In the genomic region with DNA sequence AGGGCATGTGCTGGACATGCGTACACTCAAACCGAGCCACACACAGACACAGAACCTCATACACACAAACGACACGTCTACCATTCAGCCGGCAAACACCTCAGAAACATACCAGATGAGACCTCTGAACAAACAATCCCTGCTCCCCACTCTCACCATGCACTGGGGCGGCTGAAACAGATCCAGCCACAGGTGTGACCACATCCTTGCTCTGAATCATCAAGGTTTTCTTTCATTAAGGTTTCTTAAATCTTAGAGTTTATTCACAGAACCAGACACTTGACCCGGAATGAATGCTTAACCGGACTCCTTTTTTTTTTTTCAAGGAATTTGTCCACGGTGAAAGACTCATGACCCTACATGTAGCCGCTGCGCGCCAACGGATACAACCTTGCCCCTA, we compare ENCODE assay signal across 18 cellular contexts. TPM values are rescaled to one million over a fixed set of nuclear protein-coding genes. Genes with fewer than 3 reads are reported as not detected.
A peak's percentile ranks its signal among the peaks of the same experiment; 100 is the strongest.
DNase-seq lines count a peak whose midpoint lies in the region; ATAC-seq, FAIRE-seq and TF ChIP-seq lines count a peak whose summit lies in the region.
"Had no signal": no experiment of that assay in that cellular context is flagged by ENCODE, and none has a peak within 500 bp of the region (broad histone marks: within the 10 kb centered on the region; RNA-seq: fewer than 3 reads in every experiment).

No MANE protein-coding gene starts in this region.

- in situ Hi-C loops in GM12878 (cut with MboI) (no loop called here), GM23248 (cut with MboI) (no loop called here)

- H3K27ac ChIP-seq in GM12878 (ENCODE audit: control insufficient read depth, insufficient read depth) (no peak overlapping the region), GM23248 (no peak overlapping the region)
- H3K27ac ChIP-seq: body of pancreas, ovary had no signal

- no peak overlapping the region for H3K27ac Mint-ChIP-seq in stimulated activated naive CD8-positive, alpha-beta T cell treated with anti-CD3 and anti-CD28 coated beads, Interleukin-15, amount 100 ng/mL, for 72 hours
- H3K27ac Mint-ChIP-seq: stimulated activated memory B cell treated with anti-CD40 and anti-IgM and Interleukin-4, amounts not matched to agents 10 μg/mL and 1 μg/mL and 100 μg/mL, for 72 hours had no signal

- no peaks in the 10 kb centered on the region for H3F3A ChIP-seq in GM23248 (ENCODE audit: insufficient read depth)

- H3K27me3 Mint-ChIP-seq in stimulated activated naive CD8-positive, alpha-beta T cell treated with anti-CD3 and anti-CD28 coated beads, Interleukin-15, amount 100 ng/mL, for 72 hours = peaks cover 29% of the 10 kb centered on the region
- H3K27me3 Mint-ChIP-seq: stimulated activated memory B cell treated with anti-CD40 and anti-IgM and Interleukin-4, amounts not matched to agents 10 μg/mL and 1 μg/mL and 100 μg/mL, for 72 hours had no signal

- intact Hi-C loops in GM12878 (cut with micrococcal nuclease; ENCODE audit: unreplicated experiment) = no loop called here

- H3K4me1 ChIP-seq in GM12878 (ENCODE audit: control insufficient read depth, insufficient read depth, low read length) = peaks cover 3% of the 10 kb centered on the region; the same call in 1 of the 2 replicates
- H3K4me1 ChIP-seq in GM23248 (ENCODE audit: insufficient read depth) = no peaks in the 10 kb centered on the region
- H3K4me1 ChIP-seq: body of pancreas had no signal

- ATAC-seq in GM12878 (peak; percentile 53), GM21390 (IDR thresholded peaks at IDR 0.05; ENCODE audit: unreplicated experiment) (no peak)
- peak; percentile 99 for ATAC-seq in stimulated activated naive CD8-positive, alpha-beta T cell treated with anti-CD3 and anti-CD28 coated beads, Interleukin-15, amount 100 ng/mL, for 72 hours
- ATAC-seq: body of pancreas; PC-3; stimulated activated memory B cell treated with anti-CD40 and anti-IgM and Interleukin-4, amounts not matched to agents 10 μg/mL and 1 μg/mL and 100 μg/mL, for 72 hours had no signal

- H3K4me2 ChIP-seq in GM12878 (ENCODE audit: control insufficient read depth, insufficient read depth) (no peak overlapping the region), GM23248 (ENCODE audit: unreplicated experiment) (no peak overlapping the region)

- no peak for TF ChIP-seq RAD21 in GM12878 (IDR thresholded peaks at IDR 0.05; ENCODE audit: insufficient read depth, low read depth, low read length)

- H2AFZ ChIP-seq in GM12878 (ENCODE audit: control insufficient read depth, low read depth, low read length) (no peak overlapping the region), GM23248 (no peak overlapping the region)

- DNase-seq in stimulated activated CD4-positive, alpha-beta T cell treated with anti-CD3 and anti-CD28 coated beads, Interleukin-4, amount 100 ng/mL, for 48 hours (ENCODE audit: low read depth in 2 of 2) = peak; percentile 9 to 14
- no peak for DNase-seq in stimulated activated CD4-positive, alpha-beta T cell treated with anti-CD3 and anti-CD28 coated beads, Interleukin-4, amount 100 ng/mL, for 1 hour
- peak; percentile 35 for DNase-seq in activated CD8-positive, alpha-beta memory T cell treated with anti-CD3 and anti-CD28 coated beads, Interleukin-2, amount 50 U/mL, for 4 hours
- no peak for DNase-seq in GM12878 (ENCODE audit: low read depth, low spot score)
- DNase-seq in stimulated activated naive CD8-positive, alpha-beta T cell treated with anti-CD3 and anti-CD28 coated beads, Interleukin-15, amount 100 ng/mL, for 72 hours = peak; percentile 63 to 78
- DNase-seq in GM23248 = no peak
- no peak for DNase-seq in GM19239 (ENCODE audit: insufficient read length, low spot score)
- DNase-seq: activated CD4-positive, CD25-positive, alpha-beta regulatory T cell treated with anti-CD3 and anti-CD28 coated beads, Interleukin-2, amount 50 U/mL, for 72 hours; body of pancreas; DMS53; effector CD8-positive, alpha-beta T cell; mesendoderm; NCI-H1048; ovary; PC-3; small intestine had no signal

- H3K9me3 ChIP-seq in GM12878 (replicated peaks; ENCODE audit: control insufficient read depth, insufficient read depth, low read length) (no peaks in the 10 kb centered on the region; the same call in 2 of the 3 replicates), GM23248 (ENCODE audit: low read depth) (no peaks in the 10 kb centered on the region)
- H3K9me3 ChIP-seq: body of pancreas, ovary had no signal

- H3K9me3 Mint-ChIP-seq in stimulated activated naive CD8-positive, alpha-beta T cell treated with anti-CD3 and anti-CD28 coated beads, Interleukin-15, amount 100 ng/mL, for 72 hours = no peaks in the 10 kb centered on the region
- H3K9me3 Mint-ChIP-seq: stimulated activated memory B cell treated with anti-CD40 and anti-IgM and Interleukin-4, amounts not matched to agents 10 μg/mL and 1 μg/mL and 100 μg/mL, for 72 hours had no signal

- H3K9ac ChIP-seq in GM12878 (ENCODE audit: control insufficient read depth, insufficient read depth, low read length) (no peak overlapping the region), GM23248 (no peak overlapping the region)

- RAD21 ChIA-PET in GM12878 (lab: Charles Lee; ENCODE audit: unreplicated experiment) = no interaction called here

- H4K20me1 ChIP-seq in GM12878 (ENCODE audit: control insufficient read depth, insufficient read depth) (no peaks in the 10 kb centered on the region; the same call in 1 of the 2 replicates), GM23248 (ENCODE audit: insufficient read depth) (no peaks in the 10 kb centered on the region)

- CTCF ChIA-PET in GM12878 (lab: Yijun Ruan, JAX) = no interaction called here

- no peak overlapping the region for H3K4me3 ChIP-seq in GM12878
- H3K4me3 ChIP-seq in GM23248 = no peak overlapping the region
- H3K4me3 ChIP-seq: body of pancreas, ovary had no signal

- H3K4me3 Mint-ChIP-seq in stimulated activated naive CD8-positive, alpha-beta T cell treated with anti-CD3 and anti-CD28 coated beads, Interleukin-15, amount 100 ng/mL, for 72 hours = no peak overlapping the region
- H3K4me3 Mint-ChIP-seq: stimulated activated memory B cell treated with anti-CD40 and anti-IgM and Interleukin-4, amounts not matched to agents 10 μg/mL and 1 μg/mL and 100 μg/mL, for 72 hours had no signal

- H3K36me3 ChIP-seq in GM12878 (ENCODE audit: control insufficient read depth in 2 of 2, insufficient read depth in 2 of 2, low read length in 1 of 2) (peaks cover 0 to 10% of the 10 kb centered on the region in 2 experiments; a peak in 2 of 4 replicates), GM23248 (ENCODE audit: low read depth) (no peaks in the 10 kb centered on the region)
- H3K36me3 ChIP-seq: ovary had no signal

- 77% methylated on average over 13 of the region's 13 CpGs for whole genome bisulfite sequencing in GM12878 (ENCODE audit: insufficient coverage, insufficient replicate concordance, low lambda C conversion rate, missing lambda C conversion rate)
- 69 to 72% methylated on average over 13 of the region's 13 CpGs for WGBS in GM23248 (ENCODE audit: low coverage in 1 of 2, low lambda C conversion rate in 2 of 2, missing lambda C conversion rate in 2 of 2), 2 experiments

- H3K4me1 Mint-ChIP-seq in stimulated activated naive CD8-positive, alpha-beta T cell treated with anti-CD3 and anti-CD28 coated beads, Interleukin-15, amount 100 ng/mL, for 72 hours = peaks cover 16% of the 10 kb centered on the region
- H3K4me1 Mint-ChIP-seq: stimulated activated memory B cell treated with anti-CD40 and anti-IgM and Interleukin-4, amounts not matched to agents 10 μg/mL and 1 μg/mL and 100 μg/mL, for 72 hours had no signal

- no peaks in the 10 kb centered on the region for H3K27me3 ChIP-seq in GM12878 (replicated peaks in 1 of 2; ENCODE audit: control insufficient read depth in 2 of 2, insufficient read depth in 2 of 2, low read length in 1 of 2)
- H3K27me3 ChIP-seq in GM23248 (replicated peaks; ENCODE audit: insufficient read depth) = no peaks in the 10 kb centered on the region
- H3K27me3 ChIP-seq: body of pancreas, ovary had no signal

- H3K9me2 ChIP-seq in GM23248 (ENCODE audit: insufficient read depth) = no peaks in the 10 kb centered on the region

- TF ChIP-seq CTCF in GM12878 (IDR thresholded peaks at IDR 0.05 in 2 of 3, conservative IDR thresholded peaks at IDR 0.05 in 1 of 3; ENCODE audit: control insufficient read depth in 2 of 3, extremely low read depth in 1 of 3, insufficient read depth in 1 of 3, low read depth in 3 of 3, low read length in 3 of 3) = no peak

- SMC1A ChIA-PET in GM12878 (lab: Charles Lee; ENCODE audit: uncharacterized antibody, unreplicated experiment) = no interaction called here

- POLR2A ChIA-PET in GM12878 (lab: Charles Lee) = no interaction called here

- H3K79me2 ChIP-seq in GM12878 (ENCODE audit: control insufficient read depth, insufficient read depth, low read length) (no peaks in the 10 kb centered on the region), GM23248 (ENCODE audit: insufficient read depth) (no peaks in the 10 kb centered on the region)

- no peak for FAIRE-seq in GM12878 (lab: Jason Lieb, UNC)
- FAIRE-seq in GM19239 (lab: Jason Lieb, UNC) = no peak
- FAIRE-seq: small intestine had no signal

- no peak for TF ChIP-seq EP300 in GM12878 (IDR thresholded peaks at IDR 0.05; ENCODE audit: borderline replicate concordance in 1 of 2, control insufficient read depth in 1 of 2, low read depth in 2 of 2, low read length in 2 of 2)

- no peak for TF ChIP-seq POLR2A in GM12878 (IDR thresholded peaks at IDR 0.05; ENCODE audit: low read depth, low read length)

- no TSS peak for BruUV-seq in GM12878 (replicated peaks; lab: Mats Ljungman, UMichigan)

RNA-seq across cellular contexts. Expression of gene TERT, which starts 26.2 kb away (rescaled TPM):
- total RNA-seq in GM12878 (2013; cell fraction: nucleolus; rRNA removed) = 29.3 and 36.2 TPM in 2 replicates
- total RNA-seq in GM12878 (2014; rRNA removed) = 8.6 and 9.0 TPM in 2 replicates
- 3.4 and 3.5 TPM in 2 replicates for total RNA-seq in GM12878 (2014; rRNA removed; fragmentation: Illumina TruSeq; extraction: Trizol)
- 14.8 and 21.5 TPM in 2 replicates for total RNA-seq in GM12878 (2021)
- polyA plus RNA-seq in GM12878 (2011; ENCODE audit: low read depth) = 0.05 TPM
- polyA plus RNA-seq in GM12878 (2011; rRNA removed) = 2.4 and 3.8 TPM in 2 replicates
- polyA plus RNA-seq in GM12878 (2011; cell fraction: cytosol; rRNA removed) = 4.6 and 8.2 TPM in 2 replicates
- polyA plus RNA-seq in GM12878 (2011; cell fraction: nucleus; rRNA removed) = 52.7 and 80.1 TPM in 2 replicates
- 0.95 and 1.0 TPM in 2 replicates for polyA plus RNA-seq in GM12878 (2012)
- polyA plus RNA-seq in GM12878 (2014; fragmentation: Illumina TruSeq; extraction: Trizol) = 0.57 and 2.4 TPM in 2 replicates
- polyA plus RNA-seq in GM12878 (2014; fragmentation: Nextera tagmentation; extraction: Ambion mirVana) = under 1 TPM; 0.08 to 0.55 TPM
- 17.4 and 17.8 TPM in 2 replicates for polyA plus RNA-seq in GM12878 (2014; rRNA removed)
- 1 to 10 TPM; 6.1 to 6.5 TPM for polyA plus RNA-seq in GM12878 (2016; fragmentation: Nextera tagmentation; extraction: Ambion mirVana)
- 1.9 and 5.6 TPM in 2 replicates for polyA minus RNA-seq in GM12878 (2011; rRNA and poly(A)+ RNA removed)
- 3.5 and 6.3 TPM in 2 replicates for polyA minus RNA-seq in GM12878 (2011; cell fraction: cytosol; rRNA and poly(A)+ RNA removed)
- 10.5 and 15.5 TPM in 2 replicates for polyA minus RNA-seq in GM12878 (2011; cell fraction: nucleus; rRNA and poly(A)+ RNA removed)
- not detected in 2 replicates for total RNA-seq in GM23248 (2014; rRNA removed; shearing (Covaris generic))
- polyA plus RNA-seq in GM23248 (2016; fragmentation: Nextera tagmentation; extraction: Ambion mirVana) = not detected in 2 replicates
- total RNA-seq: body of pancreas had no signal
- polyA plus RNA-seq: ovary had no signal

RNA-seq across cellular contexts. Expression of gene SLC6A18, which starts 43.5 kb away (rescaled TPM):
- not detected in 2 replicates for total RNA-seq in GM12878 (2013; cell fraction: nucleolus; rRNA removed)
- total RNA-seq in GM12878 (2014; rRNA removed) = not detected in 2 replicates
- total RNA-seq in GM12878 (2014; rRNA removed; fragmentation: Illumina TruSeq; extraction: Trizol) = not detected in 2 replicates
- not detected in 2 replicates for total RNA-seq in GM12878 (2021)
- polyA plus RNA-seq in GM12878 (2011; ENCODE audit: low read depth) = not detected
- polyA plus RNA-seq in GM12878 (2011; rRNA removed) = not detected in 2 replicates
- polyA plus RNA-seq in GM12878 (2011; cell fraction: cytosol; rRNA removed) = not detected in 2 replicates
- polyA plus RNA-seq in GM12878 (2011; cell fraction: nucleus; rRNA removed) = not detected in 2 replicates
- not detected in 2 replicates for polyA plus RNA-seq in GM12878 (2012)
- not detected in 2 replicates for polyA plus RNA-seq in GM12878 (2014; fragmentation: Illumina TruSeq; extraction: Trizol)
- not detected for polyA plus RNA-seq in GM12878 (2014; fragmentation: Nextera tagmentation; extraction: Ambion mirVana)
- not detected in 2 replicates for polyA plus RNA-seq in GM12878 (2014; rRNA removed)
- polyA plus RNA-seq in GM12878 (2016; fragmentation: Nextera tagmentation; extraction: Ambion mirVana) = not detected
- polyA minus RNA-seq in GM12878 (2011; rRNA and poly(A)+ RNA removed) = not detected in 2 replicates
- not detected in 2 replicates for polyA minus RNA-seq in GM12878 (2011; cell fraction: cytosol; rRNA and poly(A)+ RNA removed)
- not detected in 2 replicates for polyA minus RNA-seq in GM12878 (2011; cell fraction: nucleus; rRNA and poly(A)+ RNA removed)
- total RNA-seq in GM23248 (2014; rRNA removed; shearing (Covaris generic)) = not detected in 2 replicates
- not detected in 2 replicates for polyA plus RNA-seq in GM23248 (2016; fragmentation: Nextera tagmentation; extraction: Ambion mirVana)
- total RNA-seq: body of pancreas, ovary, PC-3 had no signal
- polyA plus RNA-seq: ovary had no signal

Comparison
In these comparisons a context has a peak if more than half of its experiments do, and no peak if none do; other contexts are left out.
1. DNase-seq: peak in stimulated activated CD4-positive, alpha-beta T cell treated with anti-CD3 and anti-CD28 coated beads, Interleukin-4, amount 100 ng/mL, for 48 hours (2 of 2), activated CD8-positive, alpha-beta memory T cell treated with anti-CD3 and anti-CD28 coated beads, Interleukin-2, amount 50 U/mL, for 4 hours (single experiment) and stimulated activated naive CD8-positive, alpha-beta T cell treated with anti-CD3 and anti-CD28 coated beads, Interleukin-15, amount 100 ng/mL, for 72 hours (2 of 2); none in stimulated activated CD4-positive, alpha-beta T cell treated with anti-CD3 and anti-CD28 coated beads, Interleukin-4, amount 100 ng/mL, for 1 hour (single experiment), GM12878 (single experiment), GM23248 (single experiment) and GM19239 (single experiment).